ENCODE assay signal across 20 cellular contexts in the genomic region with DNA sequence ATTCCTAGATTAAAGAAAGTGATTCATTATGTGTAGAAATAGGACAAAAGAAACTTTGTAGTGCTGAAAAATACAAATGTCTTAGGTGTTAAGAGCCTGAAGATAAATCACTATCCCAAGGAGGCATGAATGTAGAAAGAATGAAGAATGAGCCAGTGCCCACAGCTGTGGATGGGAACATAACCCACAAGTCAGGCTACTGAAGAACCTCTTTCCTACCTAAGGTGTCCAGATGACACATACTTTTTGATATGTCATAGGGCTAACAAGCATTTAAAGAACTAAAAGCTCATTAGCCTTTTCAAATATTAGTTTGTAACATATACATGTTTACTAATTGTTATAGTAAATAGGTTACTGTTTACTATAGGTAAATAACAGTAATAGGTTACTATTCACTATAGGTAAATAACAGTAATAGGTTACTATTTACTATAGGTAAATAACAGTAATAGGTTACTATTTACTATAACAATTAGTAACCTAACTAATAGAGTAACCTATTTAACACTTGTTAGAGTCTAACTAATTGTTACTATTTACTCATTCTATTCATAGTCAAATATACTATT.
"Had no signal": no experiment of that assay in that cellular context is flagged by ENCODE, and none has a peak within 500 bp of the region (broad histone marks: within the 10 kb centered on the region; RNA-seq: fewer than 3 reads in every experiment).

No MANE protein-coding gene starts in this region.

- H3K9me3 Mint-ChIP-seq: activated naive CD4-positive, alpha-beta T cell treated with anti-CD3 and anti-CD28 coated beads, Interleukin-2, amount 50 U/mL, for 24 hours; activated T-helper 1 cell treated with anti-CD3 and anti-CD28 coated beads, Interleukin-12 subunit alpha, Interleukin-12 subunit beta, Interleukin-2, Interleukin-4 antibody, amounts not matched to agents 30 ng/mL and 10 ng/mL and 1 ng/mL, durations not matched to agents 14 hours and 24 hours and 36 hours had no signal

- H3K4me3 Mint-ChIP-seq: activated CD8-positive, alpha-beta memory T cell treated with anti-CD3 and anti-CD28 coated beads, Interleukin-2, amount 10 ng/mL, durations not matched to agents 7 days and 5 days; activated naive CD4-positive, alpha-beta T cell treated with anti-CD3 and anti-CD28 coated beads, Interleukin-2, amount 50 U/mL, for 24 hours; activated T-cell treated with anti-CD3 and anti-CD28 coated beads, Interleukin-2, amount 50 U/mL, for 24 hours; activated T-helper 1 cell treated with anti-CD3 and anti-CD28 coated beads, Interleukin-12 subunit alpha, Interleukin-12 subunit beta, Interleukin-2, Interleukin-4 antibody, amounts not matched to agents 30 ng/mL and 10 ng/mL and 1 ng/mL, durations not matched to agents 14 hours and 24 hours and 36 hours had no signal

- H3K27me3 Mint-ChIP-seq: activated CD8-positive, alpha-beta memory T cell treated with anti-CD3 and anti-CD28 coated beads, Interleukin-2, amount 10 ng/mL, durations not matched to agents 7 days and 5 days; activated naive CD4-positive, alpha-beta T cell treated with anti-CD3 and anti-CD28 coated beads, Interleukin-2, amount 50 U/mL, for 24 hours; activated T-cell treated with anti-CD3 and anti-CD28 coated beads, Interleukin-2, amount 50 U/mL, for 24 hours had no signal

- DNase-seq: activated CD4-positive, alpha-beta T cell treated with anti-CD3 and anti-CD28 coated beads for 48 hours; activated CD4-positive, alpha-beta T cell treated with anti-CD3 and anti-CD28 coated beads, Interleukin-2, amount 50 U/mL, for 4 hours; activated CD4-positive, CD25-positive, alpha-beta regulatory T cell treated with anti-CD3 and anti-CD28 coated beads, Interleukin-2, amount 50 U/mL, for 72 hours; activated CD8-positive, alpha-beta memory T cell treated with anti-CD3 and anti-CD28 coated beads, Interleukin-2, amount 10 ng/mL, durations not matched to agents 7 days and 5 days; activated effector memory CD4-positive, alpha-beta T cell treated with Interleukin-2 at 50 U/mL for 16 hours; activated naive CD4-positive, alpha-beta T cell; activated T-cell treated with anti-CD3 and anti-CD28 coated beads, Interleukin-2, amount 50 U/mL, for 24 hours; aorta; central memory CD4-positive, alpha-beta T cell; MM.1S; NCI-H146; NCI-H187 treated with DMSO at 0.1 percent for 48 hours; NCI-H2081 treated with DMSO at 0.1 percent for 48 hours; NCI-H524 treated with DMSO at 0.1 percent for 48 hours; PC-3; SHP77; SW 1271 had no signal

- H3K36me3 Mint-ChIP-seq: activated CD8-positive, alpha-beta memory T cell treated with anti-CD3 and anti-CD28 coated beads, Interleukin-2, amount 10 ng/mL, durations not matched to agents 7 days and 5 days; activated naive CD4-positive, alpha-beta T cell treated with anti-CD3 and anti-CD28 coated beads, Interleukin-2, amount 50 U/mL, for 24 hours had no signal

- H3K27ac Mint-ChIP-seq: activated CD8-positive, alpha-beta memory T cell treated with anti-CD3 and anti-CD28 coated beads, Interleukin-2, amount 10 ng/mL, durations not matched to agents 7 days and 5 days; activated naive CD4-positive, alpha-beta T cell treated with anti-CD3 and anti-CD28 coated beads, Interleukin-2, amount 50 U/mL, for 24 hours; activated T-cell treated with anti-CD3 and anti-CD28 coated beads, Interleukin-2, amount 50 U/mL, for 24 hours; activated T-helper 1 cell treated with anti-CD3 and anti-CD28 coated beads, Interleukin-12 subunit alpha, Interleukin-12 subunit beta, Interleukin-2, Interleukin-4 antibody, amounts not matched to agents 30 ng/mL and 10 ng/mL and 1 ng/mL, durations not matched to agents 14 hours and 24 hours and 36 hours had no signal

- ATAC-seq: activated CD8-positive, alpha-beta memory T cell treated with anti-CD3 and anti-CD28 coated beads, Interleukin-2, amount 10 ng/mL, durations not matched to agents 7 days and 5 days; PC-3; SK-N-SH treated with all-trans-retinoic acid at 6 μM for 48 hours had no signal

- H3K4me1 Mint-ChIP-seq: activated CD8-positive, alpha-beta memory T cell treated with anti-CD3 and anti-CD28 coated beads, Interleukin-2, amount 10 ng/mL, durations not matched to agents 7 days and 5 days; activated naive CD4-positive, alpha-beta T cell treated with anti-CD3 and anti-CD28 coated beads, Interleukin-2, amount 50 U/mL, for 24 hours had no signal
